Comparison of ENCODE assay signal across 29 cellular contexts in genomic region chr14:100603341-100604125, GRCh38. TPM values are rescaled to one million over a fixed set of nuclear protein-coding genes. Genes with fewer than 3 reads are reported as not detected.
A peak's percentile ranks its signal among the peaks of the same experiment; 100 is the strongest.
DNase-seq lines count a peak whose midpoint lies in the region; ATAC-seq and TF ChIP-seq lines count a peak whose summit lies in the region.
"Had no signal": no experiment of that assay in that cellular context is flagged by ENCODE, and none has a peak within 500 bp of the region (broad histone marks: within the 10 kb centered on the region; RNA-seq: fewer than 3 reads in every experiment).

No MANE protein-coding gene starts in this region.

- peaks cover 21% of the 10 kb centered on the region for H3K36me3 Mint-ChIP-seq in natural killer cell treated with Interleukin-12 subunit alpha and Interleukin-12 subunit beta and Interleukin-15 and Interleukin-18, amount 100 ng/mL, for 72 hours
- H3K36me3 Mint-ChIP-seq in natural killer cell: peaks cover 16% of the 10 kb centered on the region

- TF ChIP-seq CTCF in natural killer cell (IDR thresholded peaks at IDR 0.05): no peak

- peak overlapping the region; percentile 48 for H2BK12ac ChIP-seq in neuronal stem cell (ENCODE audit: low read length)

- no peak overlapping the region for H4K91ac ChIP-seq in neuronal stem cell (ENCODE audit: low read depth, low read length, poor library complexity)

- H3K4me2 ChIP-seq in neuronal stem cell (ENCODE audit: insufficient read depth, low read length, poor library complexity, severe bottlenecking): no peak overlapping the region
- H3K4me2 ChIP-seq: BLaER1 had no signal

- peaks cover 9 to 10% of the 10 kb centered on the region in 2 donors for H3K4me1 ChIP-seq in neuronal stem cell (ENCODE audit: control insufficient read depth in 2 of 2, insufficient read depth in 1 of 2, low read depth in 1 of 2, low read length in 2 of 2)
- H3K4me1 ChIP-seq: parathyroid adenoma, stomach, thyroid gland had no signal

- peak overlapping the region; percentile 65 for H2BK15ac ChIP-seq in neuronal stem cell (ENCODE audit: low read length)

- no peak overlapping the region for H3K27ac ChIP-seq in neuronal stem cell (replicated peaks; ENCODE audit: low read length)
- H3K27ac ChIP-seq: BLaER1, parathyroid adenoma, stomach, thyroid gland, VCaP had no signal

- H2BK5ac ChIP-seq in neuronal stem cell (ENCODE audit: low read length): no peak overlapping the region

- peak overlapping the region; percentile 1 for H3K9ac ChIP-seq in neuronal stem cell (ENCODE audit: low read depth, low read length, poor library complexity)
- H3K9ac ChIP-seq: BLaER1, parathyroid adenoma had no signal

- H2AFZ ChIP-seq in neuronal stem cell (ENCODE audit: low read length): no peak overlapping the region
- H2AFZ ChIP-seq: parathyroid adenoma had no signal

- no peak overlapping the region for H2BK120ac ChIP-seq in neuronal stem cell (ENCODE audit: low read depth, low read length)

- H3K79me1 ChIP-seq in neuronal stem cell (ENCODE audit: low read depth, low read length): no peaks in the 10 kb centered on the region

- H3K27ac Mint-ChIP-seq in natural killer cell treated with Interleukin-12 subunit alpha and Interleukin-12 subunit beta and Interleukin-15 and Interleukin-18, amount 100 ng/mL, for 72 hours: no peak overlapping the region
- no peak overlapping the region for H3K27ac Mint-ChIP-seq in natural killer cell
- H3K27ac Mint-ChIP-seq: activated CD4-positive, alpha-beta T cell treated with anti-CD3 and anti-CD28 coated beads, Interleukin-2, amount 10 ng/mL, durations not matched to agents 7 days and 5 days; activated CD8-positive, alpha-beta memory T cell treated with anti-CD3 and anti-CD28 coated beads, Interleukin-2, amount 10 ng/mL, durations not matched to agents 7 days and 5 days; activated naive CD4-positive, alpha-beta T cell treated with anti-CD3 and anti-CD28 coated beads, Interleukin-2, amount 10 ng/mL, durations not matched to agents 7 days and 5 days; activated T-cell treated with anti-CD3 and anti-CD28 coated beads, Interleukin-2, amount 50 U/mL, for 72 hours; nephron progenitor cell; T-helper 2 cell treated with Interferon-gamma antibody and Interleukin-4, amounts not matched to agents 5 μg/mL and 100 μg/mL, for 36 hours had no signal

- no peaks in the 10 kb centered on the region for H3K4me1 Mint-ChIP-seq in natural killer cell treated with Interleukin-12 subunit alpha and Interleukin-12 subunit beta and Interleukin-15 and Interleukin-18, amount 100 ng/mL, for 72 hours (ENCODE audit: low read depth in 2 of 2)
- H3K4me1 Mint-ChIP-seq in natural killer cell: peaks cover 0 to 7% of the 10 kb centered on the region in 2 donors
- H3K4me1 Mint-ChIP-seq: activated CD4-positive, alpha-beta T cell treated with anti-CD3 and anti-CD28 coated beads, Interleukin-2, amount 10 ng/mL, durations not matched to agents 7 days and 5 days; activated CD8-positive, alpha-beta memory T cell treated with anti-CD3 and anti-CD28 coated beads, Interleukin-2, amount 10 ng/mL, durations not matched to agents 7 days and 5 days; activated naive CD4-positive, alpha-beta T cell treated with anti-CD3 and anti-CD28 coated beads, Interleukin-2, amount 10 ng/mL, durations not matched to agents 7 days and 5 days had no signal

- no peak overlapping the region for H3K18ac ChIP-seq in neuronal stem cell (ENCODE audit: low read length)

- peaks cover 0 to 6% of the 10 kb centered on the region in 2 donors for H3K9me3 ChIP-seq in neuronal stem cell (replicated peaks in 1 of 2; ENCODE audit: control insufficient read depth in 2 of 2, insufficient read depth in 1 of 2, low read depth in 1 of 2, low read length in 2 of 2)
- H3K9me3 ChIP-seq: thyroid gland had no signal

- peaks cover 0 to 4% (median 0%) of the 10 kb centered on the region in 3 experiments for H3K27me3 ChIP-seq in neuronal stem cell (ENCODE audit: control insufficient read depth in 3 of 3, insufficient read depth in 3 of 3, low read depth in 1 of 3, low read length in 3 of 3)
- H3K27me3 ChIP-seq: BLaER1, thyroid gland had no signal

- ATAC-seq in natural killer cell treated with Interleukin-12 subunit alpha and Interleukin-12 subunit beta and Interleukin-15 and Interleukin-18, amount 100 ng/mL, for 72 hours: peak in 1 of 2 donors; percentile 15
- ATAC-seq in natural killer cell (no peak), HG02610 (IDR thresholded peaks at IDR 0.05; ENCODE audit: unreplicated experiment) (no peak)
- ATAC-seq: activated CD8-positive, alpha-beta memory T cell treated with anti-CD3 and anti-CD28 coated beads, Interleukin-2, amount 10 ng/mL, durations not matched to agents 7 days and 5 days; activated T-cell treated with anti-CD3 and anti-CD28 coated beads, Interleukin-2, amount 50 U/mL, for 72 hours; left colon; Right ventricle myocardium inferior had no signal

- no peak overlapping the region for H3K4me3 Mint-ChIP-seq in natural killer cell treated with Interleukin-12 subunit alpha and Interleukin-12 subunit beta and Interleukin-15 and Interleukin-18, amount 100 ng/mL, for 72 hours
- H3K4me3 Mint-ChIP-seq in natural killer cell: no peak overlapping the region
- H3K4me3 Mint-ChIP-seq: activated CD4-positive, alpha-beta T cell treated with anti-CD3 and anti-CD28 coated beads, Interleukin-2, amount 10 ng/mL, durations not matched to agents 7 days and 5 days; activated CD8-positive, alpha-beta memory T cell treated with anti-CD3 and anti-CD28 coated beads, Interleukin-2, amount 10 ng/mL, durations not matched to agents 7 days and 5 days; activated naive CD4-positive, alpha-beta T cell treated with anti-CD3 and anti-CD28 coated beads, Interleukin-2, amount 10 ng/mL, durations not matched to agents 7 days and 5 days; activated T-cell treated with anti-CD3 and anti-CD28 coated beads, Interleukin-2, amount 50 U/mL, for 72 hours; nephron progenitor cell; T-helper 2 cell treated with Interferon-gamma antibody and Interleukin-4, amounts not matched to agents 5 μg/mL and 100 μg/mL, for 36 hours had no signal

- no peak overlapping the region for H3K14ac ChIP-seq in neuronal stem cell (ENCODE audit: low read length)

- intact Hi-C loops in natural killer cell (cut with micrococcal nuclease): no loop called here

- H3K9me3 Mint-ChIP-seq in natural killer cell treated with Interleukin-12 subunit alpha and Interleukin-12 subunit beta and Interleukin-15 and Interleukin-18, amount 100 ng/mL, for 72 hours: peaks cover 12% of the 10 kb centered on the region
- peaks cover 4 to 8% of the 10 kb centered on the region in 2 donors for H3K9me3 Mint-ChIP-seq in natural killer cell

- peak overlapping the region; percentile 16 for H3K23ac ChIP-seq in neuronal stem cell (ENCODE audit: low read depth, low read length, poor library complexity)

- no CpG with 5 or more reads among the region's 18 CpGs for WGBS in neuronal stem cell (ENCODE audit: extremely low coverage in 2 of 2, insufficient read length in 2 of 2, insufficient replicate concordance in 1 of 2), 2 donors

- H3K27me3 Mint-ChIP-seq in natural killer cell treated with Interleukin-12 subunit alpha and Interleukin-12 subunit beta and Interleukin-15 and Interleukin-18, amount 100 ng/mL, for 72 hours: peaks cover 39 to 41% of the 10 kb centered on the region in 2 donors
- H3K27me3 Mint-ChIP-seq in natural killer cell (ENCODE audit: low read depth in 2 of 2): peaks cover 32 to 50% of the 10 kb centered on the region in 2 donors

- H3K36me3 ChIP-seq in neuronal stem cell (replicated peaks in 1 of 2; ENCODE audit: control insufficient read depth in 2 of 2, insufficient read depth in 2 of 2, low read length in 2 of 2): no peaks in the 10 kb centered on the region
- H3K36me3 ChIP-seq: BLaER1, stomach, thyroid gland had no signal

- peak; percentile 48 for DNase-seq in natural killer cell treated with Interleukin-12 subunit alpha and Interleukin-12 subunit beta and Interleukin-15 and Interleukin-18, amount 100 ng/mL, for 72 hours (ENCODE audit: low spot score)
- no peak for DNase-seq in natural killer cell
- DNase-seq in UCSD-AML1 (lab: John Stamatoyannopoulos, UW; ENCODE audit: unreplicated experiment): peak; percentile 74
- no peak for DNase-seq in neuronal stem cell (ENCODE audit: low spot score)
- no peak for DNase-seq in OCI-M1 (lab: John Stamatoyannopoulos, UW)
- DNase-seq in NCI-H2227 treated with DMSO at 0.1 percent for 48 hours (lab: John Stamatoyannopoulos, UW): no peak
- DNase-seq: activated CD4-positive, alpha-beta T cell treated with anti-CD3 and anti-CD28 coated beads, Interleukin-2, amount 10 ng/mL, durations not matched to agents 7 days and 5 days; activated CD8-positive, alpha-beta memory T cell treated with anti-CD3 and anti-CD28 coated beads, Interleukin-2, amount 10 ng/mL, durations not matched to agents 7 days and 5 days; activated naive CD4-positive, alpha-beta T cell treated with anti-CD3 and anti-CD28 coated beads, Interleukin-2, amount 10 ng/mL, durations not matched to agents 7 days and 5 days; activated T-cell treated with anti-CD3 and anti-CD28 coated beads, Interleukin-2, amount 50 U/mL, for 72 hours; amygdala; EL; GOT3; hypothalamus; Karpas-422; mammary epithelial cell; NCI-H1417; NCI-H2029; NCI-H524 treated with DMSO at 0.1 percent for 48 hours; nephron progenitor cell; stomach; thyroid gland had no signal

- no peak overlapping the region for H3K4me3 ChIP-seq in neuronal stem cell (ENCODE audit: low read length in 2 of 2)
- H3K4me3 ChIP-seq: BLaER1, stomach, thyroid gland had no signal

- no peak overlapping the region for H3K4ac ChIP-seq in neuronal stem cell (ENCODE audit: low read length)

- peak overlapping the region; percentile 76 for H2AK5ac ChIP-seq in neuronal stem cell (ENCODE audit: low read depth, low read length)

- no peak overlapping the region for H4K8ac ChIP-seq in neuronal stem cell (ENCODE audit: low read depth, low read length)

RNA-seq across cellular contexts. Expression of gene BEGAIN, which starts 16.3 kb away (rescaled TPM):
- total RNA-seq in natural killer cell treated with Interleukin-12 subunit alpha and Interleukin-12 subunit beta and Interleukin-15 and Interleukin-18, amount 100 ng/mL, for 72 hours: not detected
- 1 to 10 TPM in 1 of 3 donors, under 1 TPM in 1, not detected in 1; 0.11 to 1.3 TPM for total RNA-seq in natural killer cell
- polyA plus RNA-seq in neuronal stem cell (2013, experiment 1 of 2): 20.9 TPM
- 20.1 TPM for polyA plus RNA-seq in neuronal stem cell (2013, experiment 2 of 2)

Comparison
In these comparisons a context has a peak if more than half of its experiments do, and no peak if none do; other contexts are left out.
1. DNase-seq: peak in natural killer cell treated with Interleukin-12 subunit alpha and Interleukin-12 subunit beta and Interleukin-15 and Interleukin-18, amount 100 ng/mL, for 72 hours (single experiment) and UCSD-AML1 (single experiment); none in natural killer cell (single experiment), neuronal stem cell (single experiment), OCI-M1 (single experiment) and NCI-H2227 treated with DMSO at 0.1 percent for 48 hours (single experiment).